In genomic region chr3:148718982-148719862, GRCh38 we compare ENCODE assay signal across 12 cellular contexts. TPM values are rescaled to one million over a fixed set of nuclear protein-coding genes. Genes with fewer than 3 reads are reported as not detected.
A peak's percentile ranks its signal among the peaks of the same experiment; 100 is the strongest.
DNase-seq lines count a peak whose midpoint lies in the region; ATAC-seq and TF ChIP-seq lines count a peak whose summit lies in the region.
"Had no signal": no experiment of that assay in that cellular context is flagged by ENCODE, and none has a peak within 500 bp of the region (broad histone marks: within the 10 kb centered on the region; RNA-seq: fewer than 3 reads in every experiment).

No MANE protein-coding gene starts in this region.

- ATAC-seq in Right ventricle myocardium inferior (no peak), RWPE2 (ENCODE audit: low read depth) (no peak), sciatic nerve (no peak)

- peak; percentile 50 for TF ChIP-seq CTCF in left ventricle myocardium inferior (IDR thresholded peaks at IDR 0.05; ENCODE audit: borderline replicate concordance)
- peak; percentile 53 for TF ChIP-seq CTCF in RWPE2 (IDR thresholded peaks at IDR 0.05; ENCODE audit: poor library complexity, severe bottlenecking)
- peak; percentile 59 for TF ChIP-seq CTCF in foreskin fibroblast (IDR thresholded peaks at IDR 0.05; ENCODE audit: low read depth, low read length)
- TF ChIP-seq CTCF in WERI-Rb-1 (IDR thresholded peaks at IDR 0.05; ENCODE audit: low read depth, low read length): no peak

- no peak overlapping the region for H3K27ac ChIP-seq in left ventricle myocardium inferior (replicated peaks)
- no peak overlapping the region for H3K27ac ChIP-seq in RWPE2 (ENCODE audit: poor library complexity, severe bottlenecking)
- no peak overlapping the region for H3K27ac ChIP-seq in WERI-Rb-1

- H3K36me3 ChIP-seq in left ventricle myocardium inferior (no peaks in the 10 kb centered on the region), RWPE2 (ENCODE audit: low read depth) (no peaks in the 10 kb centered on the region), WERI-Rb-1 (no peaks in the 10 kb centered on the region)

- no peaks in the 10 kb centered on the region for H3K27me3 ChIP-seq in left ventricle myocardium inferior (ENCODE audit: low read depth)
- H3K27me3 ChIP-seq in RWPE2 (ENCODE audit: insufficient read depth, poor library complexity, severe bottlenecking): no peaks in the 10 kb centered on the region
- no peaks in the 10 kb centered on the region for H3K27me3 ChIP-seq in WERI-Rb-1 (ENCODE audit: insufficient read depth, low read depth, severe bottlenecking)

- DNase-seq in left ventricle myocardium inferior (no peak), Right ventricle myocardium inferior (ENCODE audit: missing footprints) (no peak), RWPE2 (ENCODE audit: low spot score) (no peak), foreskin fibroblast (peak in 1 of 2 donors; percentile 47), GDM1 (lab: John Stamatoyannopoulos, UW) (no peak), WERI-Rb-1 (no peak), middle frontal gyrus (ENCODE audit: extremely low spot score, low spot score) (no peak), sciatic nerve (ENCODE audit: low spot score) (no peak)
- DNase-seq: activated CD4-positive, alpha-beta T cell treated with anti-CD3 and anti-CD28 coated beads, Interleukin-2, amount 50 U/mL, for 1 hour; effector memory CD4-positive, alpha-beta T cell; NCI-H1694 had no signal

- intact Hi-C loops in left ventricle myocardium inferior (cut with micrococcal nuclease): loop anchor here (10.0 kb wide), 1 partner anchor 334 kb away; no protein-coding TSS in a partner anchor
- intact Hi-C loops in Right ventricle myocardium inferior (cut with DNase I): no loop called here
- intact Hi-C loops in sciatic nerve (cut with DNase I): no loop called here

- H3K4me1 ChIP-seq in left ventricle myocardium inferior (no peaks in the 10 kb centered on the region), RWPE2 (ENCODE audit: insufficient read depth, poor library complexity, severe bottlenecking) (no peaks in the 10 kb centered on the region)

- H3K9me3 ChIP-seq in left ventricle myocardium inferior (replicated peaks): no peaks in the 10 kb centered on the region
- H3K9me3 ChIP-seq in RWPE2 (ENCODE audit: severe bottlenecking): no peaks in the 10 kb centered on the region
- no peaks in the 10 kb centered on the region for H3K9me3 ChIP-seq in WERI-Rb-1 (ENCODE audit: severe bottlenecking)

- no peak overlapping the region for H3K4me3 ChIP-seq in left ventricle myocardium inferior
- no peak overlapping the region for H3K4me3 ChIP-seq in RWPE2 (ENCODE audit: severe bottlenecking)
- H3K4me3 ChIP-seq in foreskin fibroblast (ENCODE audit: low read depth in 1 of 2, low read length in 2 of 2): no peak overlapping the region
- H3K4me3 ChIP-seq in WERI-Rb-1 (ENCODE audit: low read depth, low read length): no peak overlapping the region

RNA-seq across cellular contexts. Expression of gene AGTR1, which starts 21.5 kb away (rescaled TPM):
- total RNA-seq in left ventricle myocardium inferior: 1.2 TPM
- 2.2 TPM for total RNA-seq in Right ventricle myocardium inferior
- 7.2 TPM for total RNA-seq in sciatic nerve
- total RNA-seq: Daoy had no signal
